Comparison of ENCODE assay signal across 26 cellular contexts in genomic region chr5:132611965-132612364, GRCh38. TPM values are rescaled to one million over a fixed set of nuclear protein-coding genes. Genes with fewer than 3 reads are reported as not detected.
DNase-seq lines count a peak whose midpoint lies in the region; ATAC-seq, FAIRE-seq and TF ChIP-seq lines count a peak whose summit lies in the region.
"Had no signal": no experiment of that assay in that cellular context is flagged by ENCODE, and none has a peak within 500 bp of the region (broad histone marks: within the 10 kb centered on the region; RNA-seq: fewer than 3 reads in every experiment).

No MANE protein-coding gene starts in this region.

- no peaks in the 10 kb centered on the region for H3K27me3 Mint-ChIP-seq in astrocyte (ENCODE audit: low read depth, unreplicated experiment)
- H3K27me3 Mint-ChIP-seq: CD4-positive, alpha-beta T cell; CD8-positive, alpha-beta memory T cell had no signal

- no peaks in the 10 kb centered on the region for H4K20me1 ChIP-seq in SK-N-SH (ENCODE audit: insufficient read depth)
- H4K20me1 ChIP-seq in astrocyte (ENCODE audit: insufficient read depth, low read length), result no peaks in the 10 kb centered on the region
- H4K20me1 ChIP-seq: BLaER1 treated with 17β-estradiol and CSF1 and Interleukin-3, amounts not matched to agents 10 nM and 100 nM had no signal

- peaks cover 5% of the 10 kb centered on the region for H3K36me3 Mint-ChIP-seq in astrocyte (ENCODE audit: low read depth, unreplicated experiment)

- no peak overlapping the region for H3K4me2 ChIP-seq in SK-N-SH
- H3K4me2 ChIP-seq in astrocyte (ENCODE audit: low read length), result no peak overlapping the region
- H3K4me2 ChIP-seq: BLaER1 treated with 17β-estradiol and CSF1 and Interleukin-3, amounts not matched to agents 10 nM and 100 nM had no signal

- no peak overlapping the region for H3K4me3 Mint-ChIP-seq in astrocyte (ENCODE audit: unreplicated experiment)
- H3K4me3 Mint-ChIP-seq: CD14-positive monocyte; CD4-positive, alpha-beta T cell; CD8-positive, alpha-beta memory T cell; H9; HFFc6 had no signal

- H2AFZ ChIP-seq in SK-N-SH (ENCODE audit: low read depth) (no peak overlapping the region), astrocyte (ENCODE audit: low read depth, low read length) (no peak overlapping the region)
- H2AFZ ChIP-seq: GM23248 had no signal

- H3K79me2 ChIP-seq in SK-N-SH (ENCODE audit: insufficient read depth) (no peaks in the 10 kb centered on the region), astrocyte (ENCODE audit: insufficient read depth, low read length) (no peaks in the 10 kb centered on the region)

- POLR2A ChIA-PET in SK-N-SH (lab: Yijun Ruan, JAX), result no interaction called here

- H3K4me1 ChIP-seq in SK-N-SH (ENCODE audit: control insufficient read depth in 1 of 2, insufficient read depth in 2 of 2, low read depth in 1 of 2, low read length in 1 of 2), result no peaks in the 10 kb centered on the region; a peak in 1 of 4 replicates
- no peaks in the 10 kb centered on the region for H3K4me1 ChIP-seq in astrocyte (ENCODE audit: insufficient read depth, low read length)
- H3K4me1 ChIP-seq: BLaER1 treated with 17β-estradiol and CSF1 and Interleukin-3, amounts not matched to agents 10 nM and 100 nM had no signal

- no peaks in the 10 kb centered on the region for H3K9me2 ChIP-seq in SK-N-SH

- H3K4me3 ChIP-seq in SK-N-SH (ENCODE audit: low read depth in 2 of 2, low read length in 1 of 2) (no peak overlapping the region), astrocyte (ENCODE audit: insufficient read depth, low read depth, low read length) (no peak overlapping the region)
- H3K4me3 ChIP-seq: BLaER1 treated with 17β-estradiol and CSF1 and Interleukin-3, amounts not matched to agents 10 nM and 100 nM; GM12878; GM23248 had no signal

- no peak for DNase-seq in SK-N-SH
- no peak for DNase-seq in GM18507 (ENCODE audit: extremely low spot score, insufficient read length, low read depth)
- DNase-seq in astrocyte (ENCODE audit: low read depth), result no peak
- DNase-seq in NCI-H146 treated with DMSO at 0.1 percent for 48 hours (lab: John Stamatoyannopoulos, UW; ENCODE audit: unreplicated experiment), result no peak
- DNase-seq in middle frontal gyrus (ENCODE audit: extremely low spot score, low spot score), result no peak
- DNase-seq: ACHN; AML-193; BE2C; CD4-positive, alpha-beta T cell; CD8-positive, alpha-beta memory T cell; DMS 273 treated with DMSO at 0.1 percent for 48 hours; DMS79; EL; GDM1; GM23248; H9; HFFc6 had no signal

- TF ChIP-seq RAD21 in SK-N-SH (IDR thresholded peaks at IDR 0.05; ENCODE audit: low read length), result no peak

- 90% methylated on average over 2 of the region's 2 CpGs for WGBS in SK-N-SH (ENCODE audit: low lambda C conversion rate)

- H3K27ac ChIP-seq in SK-N-SH (ENCODE audit: low read depth in 2 of 2, low read length in 1 of 2), result no peak overlapping the region
- no peak overlapping the region for H3K27ac ChIP-seq in astrocyte (ENCODE audit: low read depth, low read length)
- H3K27ac ChIP-seq: 22Rv1; BLaER1 treated with 17β-estradiol and CSF1 and Interleukin-3, amounts not matched to agents 10 nM and 100 nM; GM23248 had no signal

- no peaks in the 10 kb centered on the region for H3F3A ChIP-seq in SK-N-SH (replicated peaks; ENCODE audit: insufficient read depth)

- H3K27me3 ChIP-seq in SK-N-SH (ENCODE audit: insufficient read depth) (no peaks in the 10 kb centered on the region), astrocyte (ENCODE audit: insufficient read depth, low read length) (no peaks in the 10 kb centered on the region)
- H3K27me3 ChIP-seq: BE2C; BLaER1 treated with 17β-estradiol and CSF1 and Interleukin-3, amounts not matched to agents 10 nM and 100 nM had no signal

- H3K9ac ChIP-seq in SK-N-SH, result no peak overlapping the region
- no peak overlapping the region for H3K9ac ChIP-seq in astrocyte (ENCODE audit: low read length)
- H3K9ac ChIP-seq: BLaER1 treated with 17β-estradiol and CSF1 and Interleukin-3, amounts not matched to agents 10 nM and 100 nM; GM23248 had no signal

- H3K9me3 ChIP-seq in SK-N-SH, result no peaks in the 10 kb centered on the region
- no peaks in the 10 kb centered on the region for H3K9me3 ChIP-seq in astrocyte (ENCODE audit: insufficient read depth, low read depth, low read length)

- H3K9me3 Mint-ChIP-seq in astrocyte (ENCODE audit: unreplicated experiment), result no peaks in the 10 kb centered on the region
- H3K9me3 Mint-ChIP-seq: CD4-positive, alpha-beta T cell; CD8-positive, alpha-beta memory T cell; HFFc6 had no signal

- FAIRE-seq in GM18507 (lab: Jason Lieb, UNC), result peak; percentile 9
- FAIRE-seq in astrocyte (lab: Jason Lieb, UNC), result peak; percentile 55
- FAIRE-seq: A204.1, D721Med, GM12878, H1 had no signal

- H3K36me3 ChIP-seq in SK-N-SH (replicated peaks in 1 of 2; ENCODE audit: control insufficient read depth in 1 of 2, insufficient read depth in 2 of 2, low read length in 1 of 2) (peaks cover 75 to 76% of the 10 kb centered on the region in 2 experiments), astrocyte (ENCODE audit: insufficient read depth, low read length) (peaks cover 17% of the 10 kb centered on the region)

- TF ChIP-seq EP300 in SK-N-SH (IDR thresholded peaks at IDR 0.05; ENCODE audit: borderline replicate concordance in 1 of 2, low read depth in 1 of 2, low read length in 1 of 2), result no peak

- H3K27ac Mint-ChIP-seq in astrocyte (ENCODE audit: unreplicated experiment), result no peak overlapping the region
- H3K27ac Mint-ChIP-seq: CD4-positive, alpha-beta T cell; H9; HFFc6 had no signal

- TF ChIP-seq CTCF in SK-N-SH (IDR thresholded peaks at IDR 0.05), result no peak
- no peak for TF ChIP-seq CTCF in astrocyte (IDR thresholded peaks at IDR 0.05; ENCODE audit: insufficient read depth, low read depth, low read length)

- no peak for ATAC-seq in SK-N-SH treated with all-trans-retinoic acid at 6 μM for 48 hours
- ATAC-seq: GM12878, HCT116 had no signal

- H3K4me1 Mint-ChIP-seq in astrocyte (ENCODE audit: low read depth, unreplicated experiment), result no peaks in the 10 kb centered on the region
- H3K4me1 Mint-ChIP-seq: CD14-positive monocyte, H9 had no signal

- CTCF ChIA-PET in SK-N-SH (lab: Yijun Ruan, JAX), result no interaction called here

TF ChIP-seq in SK-N-SH treated with all-trans-retinoic acid at 6 μM for 48 hours, 23 proteins besides CTCF, POLR2A, EP300 and RAD21:
- TF ChIP-seq CSDC2 (CRISPR knock-in tag; IDR thresholded peaks at IDR 0.05) (no peak), ZC3H10 (CRISPR knock-in tag; IDR thresholded peaks at IDR 0.05) (no peak), BACH2 (CRISPR knock-in tag; IDR thresholded peaks at IDR 0.05; ENCODE audit: borderline replicate concordance) (no peak), TCF4 (CRISPR knock-in tag; IDR thresholded peaks at IDR 0.05; ENCODE audit: borderline replicate concordance) (no peak), ZFP30 (CRISPR knock-in tag; IDR thresholded peaks at IDR 0.05) (no peak), ARNTL (CRISPR knock-in tag; IDR thresholded peaks at IDR 0.05; ENCODE audit: borderline replicate concordance, low read depth) (no peak), ZNF8 (CRISPR knock-in tag; IDR thresholded peaks at IDR 0.05) (peak; percentile 97)
TF ChIP-seq in SK-N-SH treated with all-trans-retinoic acid at 6 μM for 48 hours: peak in this region for 1.

TF ChIP-seq in SK-N-SH, 30 proteins besides CTCF, POLR2A, EP300 and RAD21:
- TF ChIP-seq ZBTB33 (IDR thresholded peaks at IDR 0.05; ENCODE audit: borderline replicate concordance, low read depth), result no peak
- no peak for TF ChIP-seq RCOR1 (IDR thresholded peaks at IDR 0.05; ENCODE audit: low read length)
- TF ChIP-seq, protein P1, sequence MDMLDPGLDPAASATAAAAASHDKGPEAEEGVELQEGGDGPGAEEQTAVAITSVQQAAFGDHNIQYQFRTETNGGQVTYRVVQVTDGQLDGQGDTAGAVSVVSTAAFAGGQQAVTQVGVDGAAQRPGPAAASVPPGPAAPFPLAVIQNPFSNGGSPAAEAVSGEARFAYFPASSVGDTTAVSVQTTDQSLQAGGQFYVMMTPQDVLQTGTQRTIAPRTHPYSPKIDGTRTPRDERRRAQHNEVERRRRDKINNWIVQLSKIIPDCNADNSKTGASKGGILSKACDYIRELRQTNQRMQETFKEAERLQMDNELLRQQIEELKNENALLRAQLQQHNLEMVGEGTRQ (IDR thresholded peaks at IDR 0.05; ENCODE audit: borderline replicate concordance, low read depth, low read length), result no peak
- TF ChIP-seq TAF1 (IDR thresholded peaks at IDR 0.05; ENCODE audit: borderline replicate concordance, low read depth, low read length), result no peak

RNA-seq across cellular contexts. Expression of gene IL13, which starts 46.0 kb away (rescaled TPM):
- 0.05 and 0.08 TPM in 2 replicates for polyA plus RNA-seq in SK-N-SH (2012; rRNA removed)
- polyA plus RNA-seq in SK-N-SH (2012; cell fraction: cytosol; rRNA removed), result not detected in 2 replicates
- 0.47 and 0.73 TPM in 2 replicates for polyA plus RNA-seq in SK-N-SH (2012; cell fraction: nucleus; rRNA removed)
- not detected in 2 replicates for total RNA-seq in astrocyte
- total RNA-seq: GM23248, H1, H9, HFFc6 had no signal
- polyA plus RNA-seq: CD14-positive monocyte; CD8-positive, alpha-beta memory T cell; GM23248; H1 had no signal

RNA-seq across cellular contexts. Expression of gene RAD50, which starts 55.2 kb away (rescaled TPM):
- polyA plus RNA-seq in SK-N-SH (2012; rRNA removed), result 20.0 and 25.7 TPM in 2 replicates
- 22.4 and 26.2 TPM in 2 replicates for polyA plus RNA-seq in SK-N-SH (2012; cell fraction: cytosol; rRNA removed)
- 23.3 and 36.5 TPM in 2 replicates for polyA plus RNA-seq in SK-N-SH (2012; cell fraction: nucleus; rRNA removed)
- 26.1 and 26.8 TPM in 2 replicates for total RNA-seq in astrocyte
